16 cellular contexts compared by ENCODE assay signal in genomic region chr6:42690151-42690702, GRCh38. TPM values are rescaled to one million over a fixed set of nuclear protein-coding genes. Genes with fewer than 3 reads are reported as not detected.
DNase-seq lines count a peak whose midpoint lies in the region; ATAC-seq and TF ChIP-seq lines count a peak whose summit lies in the region.
"Had no signal": no experiment of that assay in that cellular context is flagged by ENCODE, and none has a peak within 500 bp of the region (broad histone marks: within the 10 kb centered on the region; RNA-seq: fewer than 3 reads in every experiment).

No MANE protein-coding gene starts in this region.

- peaks cover 7 to 31% of the 10 kb centered on the region in 2 donors for H3K36me3 ChIP-seq in body of pancreas (replicated peaks in 1 of 2; ENCODE audit: insufficient read depth in 1 of 2, low read depth in 2 of 2)

- H3K9me3 Mint-ChIP-seq in HFFc6 (no peaks in the 10 kb centered on the region), mesothelial cell of epicardium (no peaks in the 10 kb centered on the region)
- no peaks in the 10 kb centered on the region for H3K9me3 Mint-ChIP-seq in natural killer cell treated with Interleukin-12 subunit alpha and Interleukin-12 subunit beta and Interleukin-15 and Interleukin-18, amount 100 ng/mL, for 72 hours

- no peak for ATAC-seq in body of pancreas
- ATAC-seq in natural killer cell treated with Interleukin-12 subunit alpha and Interleukin-12 subunit beta and Interleukin-15 and Interleukin-18, amount 100 ng/mL, for 72 hours, result no peak
- no peak for ATAC-seq in GM21619 (IDR thresholded peaks at IDR 0.05; ENCODE audit: unreplicated experiment)

- H3K36me3 Mint-ChIP-seq in HFFc6 (ENCODE audit: low read depth), result peaks cover 15% of the 10 kb centered on the region
- H3K36me3 Mint-ChIP-seq in natural killer cell treated with Interleukin-12 subunit alpha and Interleukin-12 subunit beta and Interleukin-15 and Interleukin-18, amount 100 ng/mL, for 72 hours, result peaks cover 12% of the 10 kb centered on the region
- peaks cover 54% of the 10 kb centered on the region for H3K36me3 Mint-ChIP-seq in mesothelial cell of epicardium

- intact Hi-C loops in body of pancreas (cut with DNase I), result no loop called here

- TF ChIP-seq CTCF in HFFc6 (IDR thresholded peaks at IDR 0.05) (no peak), body of pancreas (IDR thresholded peaks at IDR 0.05) (no peak), mesothelial cell of epicardium (IDR thresholded peaks at IDR 0.05; ENCODE audit: unreplicated experiment) (no peak)

- no peak overlapping the region for H3K4me3 ChIP-seq in body of pancreas

- H3K9me3 ChIP-seq in body of pancreas, result no peaks in the 10 kb centered on the region

- no peaks in the 10 kb centered on the region for H3K27me3 ChIP-seq in body of pancreas

- peak; percentile 34 for DNase-seq in NCI-H82 (lab: John Stamatoyannopoulos, UW)
- DNase-seq in NCI-H82 treated with DMSO at 0.1 percent for 48 hours (lab: John Stamatoyannopoulos, UW; ENCODE audit: unreplicated experiment), result no peak
- no peak for DNase-seq in HFFc6
- no peak for DNase-seq in body of pancreas
- no peak for DNase-seq in natural killer cell treated with Interleukin-12 subunit alpha and Interleukin-12 subunit beta and Interleukin-15 and Interleukin-18, amount 100 ng/mL, for 72 hours (ENCODE audit: low spot score)
- no peak for DNase-seq in mesothelial cell of epicardium (ENCODE audit: low spot score in 2 of 2, unreplicated experiment in 2 of 2)
- no peak for DNase-seq in ecto neural progenitor cell (ENCODE audit: low spot score)
- DNase-seq: 8988T; activated CD4-positive, CD25-positive, alpha-beta regulatory T cell treated with anti-CD3 and anti-CD28 coated beads, Interleukin-2, amount 50 U/mL, for 72 hours; cortex of kidney; MM.1S; NCI-H2171 treated with DMSO at 0.1 percent for 48 hours had no signal

- H3K27me3 Mint-ChIP-seq in HFFc6 (ENCODE audit: insufficient read depth) (no peaks in the 10 kb centered on the region), mesothelial cell of epicardium (ENCODE audit: low read depth) (no peaks in the 10 kb centered on the region)
- no peaks in the 10 kb centered on the region for H3K27me3 Mint-ChIP-seq in natural killer cell treated with Interleukin-12 subunit alpha and Interleukin-12 subunit beta and Interleukin-15 and Interleukin-18, amount 100 ng/mL, for 72 hours

- peaks cover 63% of the 10 kb centered on the region for H3K4me1 Mint-ChIP-seq in HFFc6 (ENCODE audit: low read depth)
- H3K4me1 Mint-ChIP-seq in natural killer cell treated with Interleukin-12 subunit alpha and Interleukin-12 subunit beta and Interleukin-15 and Interleukin-18, amount 100 ng/mL, for 72 hours (ENCODE audit: low read depth in 2 of 2), result peaks cover 11 to 29% of the 10 kb centered on the region in 2 donors
- H3K4me1 Mint-ChIP-seq in mesothelial cell of epicardium, result no peaks in the 10 kb centered on the region
- H3K4me1 Mint-ChIP-seq: nephron had no signal

- H3K4me1 ChIP-seq in body of pancreas, result peaks cover 30% of the 10 kb centered on the region

- no peak for TF ChIP-seq POLR2A in body of pancreas (IDR thresholded peaks at IDR 0.05)

- no peak overlapping the region for H3K4me3 Mint-ChIP-seq in HFFc6
- no peak overlapping the region for H3K4me3 Mint-ChIP-seq in natural killer cell treated with Interleukin-12 subunit alpha and Interleukin-12 subunit beta and Interleukin-15 and Interleukin-18, amount 100 ng/mL, for 72 hours
- H3K4me3 Mint-ChIP-seq in mesothelial cell of epicardium, result no peak overlapping the region
- H3K4me3 Mint-ChIP-seq: nephron had no signal

- WGBS in body of pancreas, 2 donors, result 79 to 83% methylated on average over 5 of the region's 5 CpGs

- peak overlapping the region; percentile 8 to 61 (median 46) for H3K27ac ChIP-seq in body of pancreas

- peak overlapping the region; percentile 34 for H3K27ac Mint-ChIP-seq in HFFc6
- H3K27ac Mint-ChIP-seq in natural killer cell treated with Interleukin-12 subunit alpha and Interleukin-12 subunit beta and Interleukin-15 and Interleukin-18, amount 100 ng/mL, for 72 hours, result peak overlapping the region; percentile 45 to 57
- H3K27ac Mint-ChIP-seq in mesothelial cell of epicardium, result no peak overlapping the region

RNA-seq across cellular contexts. Expression of gene PRPH2, which starts 32.2 kb away (rescaled TPM):
- total RNA-seq in HFFc6 (2021; fragmentation: NEBNext Ultra II Directional; extraction: Animal tissue kit (Norgen Biotek cat#: 25700)), result 1 to 10 TPM in 2 of 6 experiments, under 1 TPM in 4; 0.19 to 2.0 (median 0.37) TPM
- total RNA-seq in body of pancreas, result 1 to 10 TPM; 1.0 to 4.3 TPM
- under 1 TPM in 1 of 2 donors, not detected in 1; 0.10 TPM for total RNA-seq in natural killer cell treated with Interleukin-12 subunit alpha and Interleukin-12 subunit beta and Interleukin-15 and Interleukin-18, amount 100 ng/mL, for 72 hours
- 0.11 to 0.16 TPM (median 0.11 TPM) in 3 replicates for total RNA-seq in mesothelial cell of epicardium
- total RNA-seq: HT1080, OCI-LY7 had no signal

RNA-seq across cellular contexts. Expression of gene TBCC, which starts 55.7 kb away (rescaled TPM):
- 10 to 100 TPM; 20.6 to 25.2 (median 22.5) TPM for total RNA-seq in HFFc6 (2021; fragmentation: NEBNext Ultra II Directional; extraction: Animal tissue kit (Norgen Biotek cat#: 25700))
- total RNA-seq in body of pancreas, result 10 to 100 TPM; 14.5 to 25.4 TPM
- 10 to 100 TPM; 28.8 to 32.6 TPM for total RNA-seq in natural killer cell treated with Interleukin-12 subunit alpha and Interleukin-12 subunit beta and Interleukin-15 and Interleukin-18, amount 100 ng/mL, for 72 hours
- total RNA-seq in mesothelial cell of epicardium, result 19.5 to 21.2 TPM (median 20.3 TPM) in 3 replicates
